1 cellular context compared by ENCODE assay signal in genomic region chr15:68739390-68740075, GRCh38.
TF ChIP-seq lines count a peak whose summit lies in the region.

No MANE protein-coding gene starts in this region.

TF ChIP-seq in SK-N-SH treated with all-trans-retinoic acid at 6 μM for 48 hours, 23 proteins besides CTCF, POLR2A, EP300 and RAD21 (continued from another document):
- no peak for TF ChIP-seq BACH2 (CRISPR knock-in tag; IDR thresholded peaks at IDR 0.05; ENCODE audit: borderline replicate concordance)
TF ChIP-seq in SK-N-SH treated with all-trans-retinoic acid at 6 μM for 48 hours: peak in this region for 0.
